In the genomic region with DNA sequence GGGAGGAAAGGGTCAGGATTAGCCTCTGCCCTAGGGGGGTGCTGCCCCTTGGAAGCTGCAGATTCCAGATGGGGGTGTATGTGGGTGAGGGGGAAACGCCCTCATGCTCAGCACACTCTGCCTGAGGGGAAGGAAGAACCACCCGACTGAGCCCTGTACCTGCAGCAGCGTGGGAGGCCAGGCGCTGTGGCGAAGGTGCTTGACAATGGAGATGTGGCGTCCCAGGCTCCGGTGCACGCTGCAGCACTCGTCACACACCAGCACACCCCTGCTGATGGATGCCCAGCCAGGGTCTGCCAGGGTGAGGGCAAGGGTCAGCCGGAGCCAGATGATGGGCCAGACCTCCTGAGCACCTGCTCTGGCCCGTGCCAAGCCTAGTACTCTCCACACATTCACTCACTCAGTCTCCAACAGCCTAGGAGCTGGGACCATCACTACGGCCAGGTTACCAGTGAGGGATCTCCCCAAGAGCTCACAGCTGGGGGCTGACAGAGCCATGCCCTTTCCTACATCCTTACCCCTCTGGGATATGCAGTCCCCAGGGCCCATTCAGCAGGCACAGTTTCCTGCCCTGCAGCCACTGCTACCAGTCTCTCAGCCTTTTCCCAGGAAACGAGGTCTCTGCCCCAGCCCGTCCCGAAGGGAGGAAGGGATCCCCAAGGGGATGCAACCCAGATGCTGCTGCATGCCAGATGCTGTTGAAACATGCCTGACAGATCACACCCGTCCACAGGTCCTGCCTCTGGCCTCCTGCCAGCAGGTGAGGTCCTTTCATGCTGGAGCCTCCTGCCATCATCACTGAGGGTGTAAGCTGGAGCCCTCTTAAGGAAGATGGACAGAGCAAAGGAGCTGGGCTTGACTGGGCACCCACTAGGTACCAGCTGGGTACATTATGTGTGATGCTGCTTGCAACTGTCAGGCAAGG, we compare ENCODE assay signal across 1 cellular context.
TF ChIP-seq lines count a peak whose summit lies in the region.

No MANE protein-coding gene starts in this region.

TF ChIP-seq in SK-N-SH, 30 proteins besides CTCF, POLR2A, EP300 and RAD21 (continued from another document):
- TF ChIP-seq, protein P1, sequence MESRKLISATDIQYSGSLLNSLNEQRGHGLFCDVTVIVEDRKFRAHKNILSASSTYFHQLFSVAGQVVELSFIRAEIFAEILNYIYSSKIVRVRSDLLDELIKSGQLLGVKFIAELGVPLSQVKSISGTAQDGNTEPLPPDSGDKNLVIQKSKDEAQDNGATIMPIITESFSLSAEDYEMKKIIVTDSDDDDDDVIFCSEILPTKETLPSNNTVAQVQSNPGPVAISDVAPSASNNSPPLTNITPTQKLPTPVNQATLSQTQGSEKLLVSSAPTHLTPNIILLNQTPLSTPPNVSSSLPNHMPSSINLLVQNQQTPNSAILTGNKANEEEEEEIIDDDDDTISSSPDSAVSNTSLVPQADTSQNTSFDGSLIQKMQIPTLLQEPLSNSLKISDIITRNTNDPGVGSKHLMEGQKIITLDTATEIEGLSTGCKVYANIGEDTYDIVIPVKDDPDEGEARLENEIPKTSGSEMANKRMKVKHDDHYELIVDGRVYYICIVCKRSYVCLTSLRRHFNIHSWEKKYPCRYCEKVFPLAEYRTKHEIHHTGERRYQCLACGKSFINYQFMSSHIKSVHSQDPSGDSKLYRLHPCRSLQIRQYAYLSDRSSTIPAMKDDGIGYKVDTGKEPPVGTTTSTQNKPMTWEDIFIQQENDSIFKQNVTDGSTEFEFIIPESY (IDR thresholded peaks at IDR 0.05; ENCODE audit: borderline replicate concordance, low read depth), result no peak
- TF ChIP-seq RXRA (IDR thresholded peaks at IDR 0.05; ENCODE audit: borderline replicate concordance, low read depth) (no peak), TAF1 (IDR thresholded peaks at IDR 0.05; ENCODE audit: borderline replicate concordance, low read depth, low read length) (no peak), TEAD4 (IDR thresholded peaks at IDR 0.05; ENCODE audit: borderline replicate concordance, insufficient read depth) (no peak), ELF1 (IDR thresholded peaks at IDR 0.05) (no peak), RFX5 (IDR thresholded peaks at IDR 0.05; ENCODE audit: low read length) (no peak), SMC3 (IDR thresholded peaks at IDR 0.05; ENCODE audit: low read depth, low read length) (no peak), GABPA (IDR thresholded peaks at IDR 0.05; ENCODE audit: low read depth) (no peak)
- TF ChIP-seq, protein P2, sequence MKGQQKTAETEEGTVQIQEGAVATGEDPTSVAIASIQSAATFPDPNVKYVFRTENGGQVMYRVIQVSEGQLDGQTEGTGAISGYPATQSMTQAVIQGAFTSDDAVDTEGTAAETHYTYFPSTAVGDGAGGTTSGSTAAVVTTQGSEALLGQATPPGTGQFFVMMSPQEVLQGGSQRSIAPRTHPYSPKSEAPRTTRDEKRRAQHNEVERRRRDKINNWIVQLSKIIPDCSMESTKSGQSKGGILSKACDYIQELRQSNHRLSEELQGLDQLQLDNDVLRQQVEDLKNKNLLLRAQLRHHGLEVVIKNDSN (IDR thresholded peaks at IDR 0.05; ENCODE audit: borderline replicate concordance, low read depth), result no peak
- TF ChIP-seq, protein P3, sequence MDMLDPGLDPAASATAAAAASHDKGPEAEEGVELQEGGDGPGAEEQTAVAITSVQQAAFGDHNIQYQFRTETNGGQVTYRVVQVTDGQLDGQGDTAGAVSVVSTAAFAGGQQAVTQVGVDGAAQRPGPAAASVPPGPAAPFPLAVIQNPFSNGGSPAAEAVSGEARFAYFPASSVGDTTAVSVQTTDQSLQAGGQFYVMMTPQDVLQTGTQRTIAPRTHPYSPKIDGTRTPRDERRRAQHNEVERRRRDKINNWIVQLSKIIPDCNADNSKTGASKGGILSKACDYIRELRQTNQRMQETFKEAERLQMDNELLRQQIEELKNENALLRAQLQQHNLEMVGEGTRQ (IDR thresholded peaks at IDR 0.05; ENCODE audit: borderline replicate concordance, low read depth, low read length), result no peak
- TF ChIP-seq, protein P4, sequence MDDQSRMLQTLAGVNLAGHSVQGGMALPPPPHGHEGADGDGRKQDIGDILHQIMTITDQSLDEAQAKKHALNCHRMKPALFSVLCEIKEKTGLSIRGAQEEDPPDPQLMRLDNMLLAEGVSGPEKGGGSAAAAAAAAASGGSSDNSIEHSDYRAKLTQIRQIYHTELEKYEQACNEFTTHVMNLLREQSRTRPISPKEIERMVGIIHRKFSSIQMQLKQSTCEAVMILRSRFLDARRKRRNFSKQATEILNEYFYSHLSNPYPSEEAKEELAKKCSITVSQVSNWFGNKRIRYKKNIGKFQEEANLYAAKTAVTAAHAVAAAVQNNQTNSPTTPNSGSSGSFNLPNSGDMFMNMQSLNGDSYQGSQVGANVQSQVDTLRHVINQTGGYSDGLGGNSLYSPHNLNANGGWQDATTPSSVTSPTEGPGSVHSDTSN (IDR thresholded peaks at IDR 0.05), result no peak
- TF ChIP-seq, protein P5, sequence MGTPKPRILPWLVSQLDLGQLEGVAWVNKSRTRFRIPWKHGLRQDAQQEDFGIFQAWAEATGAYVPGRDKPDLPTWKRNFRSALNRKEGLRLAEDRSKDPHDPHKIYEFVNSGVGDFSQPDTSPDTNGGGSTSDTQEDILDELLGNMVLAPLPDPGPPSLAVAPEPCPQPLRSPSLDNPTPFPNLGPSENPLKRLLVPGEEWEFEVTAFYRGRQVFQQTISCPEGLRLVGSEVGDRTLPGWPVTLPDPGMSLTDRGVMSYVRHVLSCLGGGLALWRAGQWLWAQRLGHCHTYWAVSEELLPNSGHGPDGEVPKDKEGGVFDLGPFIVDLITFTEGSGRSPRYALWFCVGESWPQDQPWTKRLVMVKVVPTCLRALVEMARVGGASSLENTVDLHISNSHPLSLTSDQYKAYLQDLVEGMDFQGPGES (IDR thresholded peaks at IDR 0.05; ENCODE audit: low read depth, low read length), result no peak
